Comparison of ENCODE assay signal across 28 cellular contexts in the genomic region with DNA sequence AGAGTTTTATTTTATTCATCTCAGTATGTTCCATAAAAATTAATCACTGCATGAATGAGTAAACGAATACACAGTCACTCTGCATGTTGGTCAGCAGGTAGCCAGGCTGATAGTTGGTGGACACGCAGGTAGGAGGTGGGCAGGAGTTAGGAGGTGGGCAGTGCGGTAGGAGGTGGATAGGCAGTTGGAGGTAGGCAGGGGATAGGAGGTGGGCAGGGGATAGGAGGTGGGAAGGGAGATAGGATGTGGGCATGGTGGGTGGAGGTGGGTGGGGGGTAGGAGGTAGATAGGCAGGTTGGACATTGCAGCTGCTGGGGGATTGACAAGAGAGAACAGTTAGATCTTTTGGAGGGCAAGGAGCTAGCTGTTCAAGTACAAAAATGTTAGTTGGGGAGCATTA.
"Had no signal": no experiment of that assay in that cellular context is flagged by ENCODE, and none has a peak within 500 bp of the region (broad histone marks: within the 10 kb centered on the region; RNA-seq: fewer than 3 reads in every experiment).

No MANE protein-coding gene starts in this region.

- H3K9me3 ChIP-seq: ascending aorta had no signal

- H3K27me3 ChIP-seq: ascending aorta, breast epithelium had no signal

- H3K27ac ChIP-seq: ascending aorta, breast epithelium, VCaP had no signal

- H3K4me3 ChIP-seq: ascending aorta, breast epithelium had no signal

- DNase-seq: activated B cell treated with CpG ODN at 0.5 μM for 24 hours; activated CD4-positive, alpha-beta memory T cell treated with anti-CD3 and anti-CD28 coated beads, Interleukin-2, amount 10 ng/mL, durations not matched to agents 7 days and 5 days; activated CD4-positive, alpha-beta T cell treated with anti-CD3 and anti-CD28 coated beads for 48 hours; activated CD4-positive, alpha-beta T cell treated with anti-CD3 and anti-CD28 coated beads, Interleukin-2, amount 10 ng/mL, durations not matched to agents 7 days and 5 days; activated CD4-positive, alpha-beta T cell treated with anti-CD3 and anti-CD28 coated beads, Interleukin-2, amount 50 U/mL, for 48 hours; activated CD4-positive, CD25-positive, alpha-beta regulatory T cell treated with anti-CD3 and anti-CD28 coated beads, Interleukin-2, amount 50 U/mL, for 72 hours; activated CD8-positive, alpha-beta memory T cell treated with anti-CD3 and anti-CD28 coated beads for 24 hours; activated CD8-positive, alpha-beta memory T cell treated with anti-CD3 and anti-CD28 coated beads, Interleukin-2, amount 10 ng/mL, durations not matched to agents 7 days and 5 days; activated CD8-positive, alpha-beta memory T cell treated with anti-CD3 and anti-CD28 coated beads, Interleukin-2, amount 50 U/mL, for 48 hours; activated CD8-positive, alpha-beta T cell treated with anti-CD3 and anti-CD28 coated beads, Interleukin-2, amount 10 ng/mL, durations not matched to agents 7 days and 5 days; activated effector memory CD4-positive, alpha-beta T cell treated with Interleukin-2 at 50 U/mL for 16 hours; activated gamma-delta T cell; activated naive CD4-positive, alpha-beta T cell treated with anti-CD3 and anti-CD28 coated beads, Interleukin-2, amount 10 ng/mL, durations not matched to agents 7 days and 5 days; activated naive CD4-positive, alpha-beta T cell treated with Interleukin-2 at 50 U/mL for 16 hours; activated naive CD8-positive, alpha-beta T cell treated with anti-CD3 and anti-CD28 coated beads, Interleukin-2, amount 10 ng/mL, durations not matched to agents 7 days and 5 days; activated naive CD8-positive, alpha-beta T cell treated with anti-CD3 and anti-CD28 coated beads, Interleukin-2, amount 50 U/mL, for 24 hours; activated T-cell treated with anti-CD3 and anti-CD28 coated beads, Interleukin-2, amount 50 U/mL, for 24 hours; activated T-cell treated with anti-CD3 and anti-CD28 coated beads, Interleukin-2, amount 50 U/mL, for 48 hours; amygdala; anterior cingulate cortex; central memory CD4-positive, alpha-beta T cell; SW 1271; T-helper 1 cell; T-helper 2 cell; T-helper 9 cell had no signal

- H3K4me1 ChIP-seq: ascending aorta, breast epithelium had no signal

- H3K36me3 ChIP-seq: ascending aorta, breast epithelium had no signal

- ATAC-seq: activated CD8-positive, alpha-beta memory T cell treated with anti-CD3 and anti-CD28 coated beads, Interleukin-2, amount 10 ng/mL, durations not matched to agents 7 days and 5 days; activated CD8-positive, alpha-beta T cell treated with anti-CD3 and anti-CD28 coated beads, Interleukin-2, amount 10 ng/mL, durations not matched to agents 7 days and 5 days; activated naive CD8-positive, alpha-beta T cell treated with anti-CD3 and anti-CD28 coated beads, Interleukin-2, amount 50 U/mL, for 24 hours had no signal
